ENCODE assay signal across 8 cellular contexts in genomic region chr3:16513141-16514020, GRCh38. TPM values are rescaled to one million over a fixed set of nuclear protein-coding genes. Genes with fewer than 3 reads are reported as not detected.
A peak's percentile ranks its signal among the peaks of the same experiment; 100 is the strongest.
DNase-seq lines count a peak whose midpoint lies in the region; ATAC-seq and TF ChIP-seq lines count a peak whose summit lies in the region.

RFTN1 (minus strand) TSS chr3:16513699; CDS start chr3:16493869, 19,830 bp downstream.

- peak; percentile 12 for ATAC-seq in GM21576 (IDR thresholded peaks at IDR 0.05; ENCODE audit: unreplicated experiment)
- peak; percentile 54 for ATAC-seq in aorta (ENCODE audit: low FRiP score)

- no peaks in the 10 kb centered on the region for H3K9me2 ChIP-seq in SK-N-SH

- intact Hi-C loops in ovary (cut with DNase I) (loop anchor here in 3 of 4 donors (10.0 kb wide), 5 partner anchors 59 to 219 kb away; no protein-coding TSS in a partner anchor), aorta (cut with DNase I) (loop anchor here (5.0 to 10.0 kb wide), 5 partner anchors 46 to 219 kb away; no protein-coding TSS in a partner anchor)

- H3K9me3 Mint-ChIP-seq in glutamatergic neuron (ENCODE audit: unreplicated experiment) = peaks cover 6% of the 10 kb centered on the region

- H3K9ac ChIP-seq in SK-N-SH = peak within 1 kb of the TSS; percentile 74

- H3K4me3 ChIP-seq in ACC112 (ENCODE audit: low read depth, low read length) = peak within 1 kb of the TSS; percentile 94
- H3K4me3 ChIP-seq in SK-N-SH (ENCODE audit: low read depth in 2 of 2, low read length in 1 of 2) = peak within 1 kb of the TSS; percentile 86 to 96
- peak within 1 kb of the TSS; percentile 82 for H3K4me3 ChIP-seq in ovary
- H3K4me3 ChIP-seq in aorta (ENCODE audit: low read length in 2 of 2) = peak within 1 kb of the TSS; percentile 52 to 85

- no peaks in the 10 kb centered on the region for H4K20me1 ChIP-seq in SK-N-SH (ENCODE audit: insufficient read depth)

- POLR2A ChIA-PET in SK-N-SH (lab: Yijun Ruan, JAX) = interaction anchor here (0.7 to 4.7 kb wide), 6 partner anchors 8 to 248 kb away, joined by 3 to 51 read pairs (median 6); partner anchors contain the start of genes DPH3 and OXNAD1

- peaks cover 45% of the 10 kb centered on the region for H3K4me1 Mint-ChIP-seq in glutamatergic neuron (ENCODE audit: low read depth, unreplicated experiment)

- H3K4me1 ChIP-seq in ACC112 (ENCODE audit: control insufficient read depth, insufficient read depth, low read length, unreplicated experiment) (peaks cover 33% of the 10 kb centered on the region), SK-N-SH (ENCODE audit: control insufficient read depth in 1 of 2, insufficient read depth in 2 of 2, low read depth in 1 of 2, low read length in 1 of 2) (peaks cover 11 to 66% of the 10 kb centered on the region in 2 experiments; a peak in 3 of 4 replicates), ovary (ENCODE audit: insufficient read depth) (peaks cover 12% of the 10 kb centered on the region), aorta (ENCODE audit: control insufficient read depth in 1 of 2, insufficient read depth in 2 of 2, low read length in 2 of 2) (peaks cover 0 to 4% of the 10 kb centered on the region in 2 donors)

- H3K79me2 ChIP-seq in ACC112 (ENCODE audit: control insufficient read depth, insufficient read depth, low read length, unreplicated experiment) = peaks cover 35% of the 10 kb centered on the region
- H3K79me2 ChIP-seq in SK-N-SH (ENCODE audit: insufficient read depth) = peaks cover 57% of the 10 kb centered on the region

- no peak for TF ChIP-seq POLR2A in ovary (IDR thresholded peaks at IDR 0.05)

- CTCF ChIA-PET in SK-N-SH (lab: Yijun Ruan, JAX) = interaction anchor here (1.1 to 7.0 kb wide), 9 partner anchors 14 to 245 kb away, joined by 3 to 56 read pairs (median 4); no protein-coding TSS in a partner anchor

- no peaks in the 10 kb centered on the region for H3K36me3 ChIP-seq in ACC112 (ENCODE audit: insufficient read depth, low read length)
- H3K36me3 ChIP-seq in SK-N-SH (replicated peaks in 1 of 2; ENCODE audit: control insufficient read depth in 1 of 2, insufficient read depth in 2 of 2, low read length in 1 of 2) = no peaks in the 10 kb centered on the region
- H3K36me3 ChIP-seq in ovary = no peaks in the 10 kb centered on the region
- H3K36me3 ChIP-seq in aorta (ENCODE audit: control insufficient read depth in 1 of 2, insufficient read depth in 2 of 2, low read length in 1 of 2) = no peaks in the 10 kb centered on the region

- H3K9me3 ChIP-seq in SK-N-SH = no peaks in the 10 kb centered on the region
- no peaks in the 10 kb centered on the region for H3K9me3 ChIP-seq in ovary
- H3K9me3 ChIP-seq in aorta (ENCODE audit: control insufficient read depth, low read length) = no peaks in the 10 kb centered on the region

- TF ChIP-seq CTCF in SK-N-SH (IDR thresholded peaks at IDR 0.05) (peak; percentile 19; the same call in 1 of the 2 replicates), glutamatergic neuron (IDR thresholded peaks at IDR 0.05; ENCODE audit: partially characterized antibody, unreplicated experiment) (no peak), ovary (IDR thresholded peaks at IDR 0.05) (no peak)

- peak within 1 kb of the TSS; percentile 90 for H3K4me3 Mint-ChIP-seq in glutamatergic neuron (ENCODE audit: unreplicated experiment)

- peak within 1 kb of the TSS; percentile 88 for H3K27ac ChIP-seq in ACC112 (ENCODE audit: low read depth, low read length)
- peak within 1 kb of the TSS; percentile 67 to 100 for H3K27ac ChIP-seq in SK-N-SH (ENCODE audit: low read depth in 2 of 2, low read length in 1 of 2)
- H3K27ac ChIP-seq in ovary = peak within 1 kb of the TSS; percentile 63 to 68
- H3K27ac ChIP-seq in aorta (ENCODE audit: low read depth in 1 of 2, low read length in 2 of 2) = peak within 1 kb of the TSS; percentile 4 to 10

- no peak within 1 kb of the TSS for H3K27ac Mint-ChIP-seq in glutamatergic neuron (ENCODE audit: unreplicated experiment)

- H3K36me3 Mint-ChIP-seq in glutamatergic neuron (ENCODE audit: unreplicated experiment) = no peaks in the 10 kb centered on the region

- DNase-seq in SK-N-SH = peak; percentile 73
- DNase-seq in activated naive CD4-positive, alpha-beta T cell treated with Interleukin-2 at 50 U/mL for 16 hours = peak; percentile 50
- peak; percentile 50 for DNase-seq in glutamatergic neuron
- DNase-seq in ovary = peak; percentile 54 to 74 (median 64)
- peak; percentile 81 to 88 for DNase-seq in aorta
- DNase-seq in pons (ENCODE audit: low spot score) = no peak

- H2AFZ ChIP-seq in ACC112 (ENCODE audit: low read length, unreplicated experiment) = peak within 1 kb of the TSS; percentile 83
- peak within 1 kb of the TSS; percentile 97 for H2AFZ ChIP-seq in SK-N-SH (ENCODE audit: low read depth)

- 0 out of 2 replicates have a peak, but pooled peaks have one; percentile 2 for TF ChIP-seq RAD21 in SK-N-SH (IDR thresholded peaks at IDR 0.05; ENCODE audit: low read length)

- H3K4me2 ChIP-seq in SK-N-SH = peak within 1 kb of the TSS; percentile 95

- TF ChIP-seq EP300 in SK-N-SH (IDR thresholded peaks at IDR 0.05; ENCODE audit: borderline replicate concordance in 1 of 2, low read depth in 1 of 2, low read length in 1 of 2) = no peak
- no peak for TF ChIP-seq EP300 in ovary (IDR thresholded peaks at IDR 0.05)

- peaks cover 21% of the 10 kb centered on the region for H3F3A ChIP-seq in SK-N-SH (replicated peaks; ENCODE audit: insufficient read depth)

- 4% methylated on average over 5 of the region's 92 CpGs for WGBS in SK-N-SH (ENCODE audit: low lambda C conversion rate)
- 0 to 1% (median 1%) methylated on average over 82 to 92 of the region's 92 CpGs for WGBS in ovary, 3 donors
- WGBS in aorta, 2 donors = 1% methylated on average over 63 to 92 of the region's 92 CpGs

- H3K27me3 ChIP-seq in ACC112 (ENCODE audit: insufficient read depth, low read length) (0 out of 2 replicates have a peak, but pooled peaks cover 4% of the 10 kb centered on the region), SK-N-SH (ENCODE audit: insufficient read depth) (no peaks in the 10 kb centered on the region), ovary (no peaks in the 10 kb centered on the region), aorta (ENCODE audit: control insufficient read depth in 1 of 2, insufficient read depth in 2 of 2, low read length in 1 of 2) (no peaks in the 10 kb centered on the region)

- peaks cover 7% of the 10 kb centered on the region for H3K27me3 Mint-ChIP-seq in glutamatergic neuron (ENCODE audit: unreplicated experiment)

TF ChIP-seq in SK-N-SH, 30 proteins besides CTCF, POLR2A, EP300 and RAD21 (continues in another document):
- TF ChIP-seq POLR2AphosphoS5 (IDR thresholded peaks at IDR 0.05; ENCODE audit: low read depth, low read length) = 0 out of 2 replicates have a peak, but pooled peaks have one; percentile 20
- TF ChIP-seq JUND (IDR thresholded peaks at IDR 0.05) = no peak; the same call in 1 of the 2 replicates
- TF ChIP-seq CHD2 (IDR thresholded peaks at IDR 0.05; ENCODE audit: low read length, partially characterized antibody) = no peak
- no peak for TF ChIP-seq PBX3 (IDR thresholded peaks at IDR 0.05)
- TF ChIP-seq NRF1 (IDR thresholded peaks at IDR 0.05; ENCODE audit: low read depth, low read length) = no peak
- no peak for TF ChIP-seq IRF3 (IDR thresholded peaks at IDR 0.05; ENCODE audit: low read depth, low read length)
- TF ChIP-seq MEF2A (IDR thresholded peaks at IDR 0.05; ENCODE audit: borderline replicate concordance, low read depth) = no peak
- TF ChIP-seq GATA2 (CRISPR knock-in tag; IDR thresholded peaks at IDR 0.05) = no peak
- TF ChIP-seq RFX5 (IDR thresholded peaks at IDR 0.05; ENCODE audit: low read length) = no peak
- TF ChIP-seq USF2 (IDR thresholded peaks at IDR 0.05; ENCODE audit: borderline replicate concordance, low read depth, low read length) = no peak

RNA-seq across cellular contexts. Expression of gene RFTN1, which starts in this region (rescaled TPM):
- polyA plus RNA-seq in SK-N-SH (2012; rRNA removed) (21.2 and 22.6 TPM in 2 replicates), ovary (10 to 100 TPM; 61.5 to 63.1 TPM), aorta (10 to 100 TPM; 12.7 to 31.4 TPM)
- polyA plus RNA-seq in SK-N-SH (2012; cell fraction: cytosol; rRNA removed) = 24.3 and 25.7 TPM in 2 replicates
- 27.3 and 28.7 TPM in 2 replicates for polyA plus RNA-seq in SK-N-SH (2012; cell fraction: nucleus; rRNA removed)
- total RNA-seq in glutamatergic neuron (ENCODE audit: unreplicated experiment) (6.4 TPM), ovary (10 to 100 TPM; 25.2 to 52.4 (median 42.5) TPM), aorta (100 to 1,000 TPM in 1 of 2 donors, 10 to 100 TPM in 1; 87.3 to 119 TPM)

Comparison
In these comparisons a context has a peak if more than half of its experiments do, and no peak if none do; other contexts are left out.
1. H3K27ac ChIP-seq: peak in every context shown above with its lines; median percentile 88 in ACC112; 84 in SK-N-SH; 66 in ovary; 7 in aorta.